Comparison of ENCODE assay signal across 16 cellular contexts in genomic region chrX:17987783-17988182, GRCh38.
"Had no signal": no experiment of that assay in that cellular context is flagged by ENCODE, and none has a peak within 500 bp of the region (broad histone marks: within the 10 kb centered on the region; RNA-seq: fewer than 3 reads in every experiment).

No MANE protein-coding gene starts in this region.

- FAIRE-seq: kidney had no signal

- H3K4me1 ChIP-seq: gastroesophageal sphincter, sigmoid colon, stomach had no signal

- H3K27ac ChIP-seq: gastroesophageal sphincter, ovary, sigmoid colon, stomach, thoracic aorta had no signal

- H3K4me3 ChIP-seq: gastroesophageal sphincter, ovary, sigmoid colon, stomach, thoracic aorta had no signal

- ATAC-seq: gastroesophageal sphincter, left ventricle myocardium superior had no signal

- H3K9me3 Mint-ChIP-seq: activated T-cell treated with anti-CD3 and anti-CD28 coated beads, Interleukin-2, amount 50 U/mL, for 24 hours; dendritic cell treated with granulocyte-macrophage colony-stimulating factor and Interleukin-4, amounts not matched to agents 40 ng/mL and 50 ng/mL, for 4 days had no signal

- H3K27ac Mint-ChIP-seq: activated T-cell treated with anti-CD3 and anti-CD28 coated beads, Interleukin-2, amount 50 U/mL, for 24 hours; dendritic cell treated with granulocyte-macrophage colony-stimulating factor and Interleukin-4, amounts not matched to agents 40 ng/mL and 50 ng/mL, for 4 days had no signal

- H3K9me3 ChIP-seq: gastroesophageal sphincter, ovary, sigmoid colon, thoracic aorta had no signal

- H3K27me3 ChIP-seq: gastroesophageal sphincter, ovary, sigmoid colon, stomach had no signal

- DNase-seq: activated CD4-positive, alpha-beta T cell treated with anti-CD3 and anti-CD28 coated beads for 1 hour; activated gamma-delta T cell; activated T-cell treated with anti-CD3 and anti-CD28 coated beads, Interleukin-2, amount 50 U/mL, for 24 hours; amniotic stem cell; kidney; left ventricle myocardium superior; mesendoderm; ovary; sigmoid colon; stimulated activated CD4-positive, alpha-beta T cell treated with anti-CD3 and anti-CD28 coated beads, Interleukin-4, amount 100 ng/mL, for 1 hour; stomach had no signal

- H3K4me3 Mint-ChIP-seq: activated T-cell treated with anti-CD3 and anti-CD28 coated beads, Interleukin-2, amount 50 U/mL, for 24 hours; dendritic cell treated with granulocyte-macrophage colony-stimulating factor and Interleukin-4, amounts not matched to agents 40 ng/mL and 50 ng/mL, for 4 days; neural crest cell had no signal

- H3K4me1 Mint-ChIP-seq: neural crest cell had no signal

- H3K27me3 Mint-ChIP-seq: dendritic cell treated with granulocyte-macrophage colony-stimulating factor and Interleukin-4, amounts not matched to agents 40 ng/mL and 50 ng/mL, for 4 days had no signal

- H3K36me3 ChIP-seq: gastroesophageal sphincter, ovary, sigmoid colon, stomach, thoracic aorta had no signal

- H3K36me3 Mint-ChIP-seq: brain had no signal
